In genomic region chr5:71740015-71740753, GRCh38 we compare ENCODE assay signal across 13 cellular contexts. TPM values are rescaled to one million over a fixed set of nuclear protein-coding genes. Genes with fewer than 3 reads are reported as not detected.
DNase-seq lines count a peak whose midpoint lies in the region; ATAC-seq and TF ChIP-seq lines count a peak whose summit lies in the region.
"Had no signal": no experiment of that assay in that cellular context is flagged by ENCODE, and none has a peak within 500 bp of the region (broad histone marks: within the 10 kb centered on the region; RNA-seq: fewer than 3 reads in every experiment).

No MANE protein-coding gene starts in this region.

- H3K4me1 Mint-ChIP-seq in activated CD8-positive, alpha-beta T cell treated with anti-CD3 and anti-CD28 coated beads, Interleukin-2, amount 10 ng/mL, durations not matched to agents 7 days and 5 days (ENCODE audit: low read depth): no peaks in the 10 kb centered on the region

- peaks cover 6% of the 10 kb centered on the region for H3K27me3 ChIP-seq in left ventricle myocardium inferior (ENCODE audit: low read depth)
- H3K27me3 ChIP-seq: thyroid gland had no signal

- TF ChIP-seq CTCF in VCaP (conservative IDR thresholded peaks at IDR 0.05) (no peak), left ventricle myocardium inferior (IDR thresholded peaks at IDR 0.05; ENCODE audit: borderline replicate concordance) (no peak)

- CTCF ChIA-PET in activated CD8-positive, alpha-beta T cell treated with anti-CD3 and anti-CD28 coated beads, Interleukin-2, amount 10 ng/mL, durations not matched to agents 7 days and 5 days (lab: Charles Lee): no interaction called here

- no peak overlapping the region for H3K4me3 Mint-ChIP-seq in activated CD8-positive, alpha-beta T cell treated with anti-CD3 and anti-CD28 coated beads, Interleukin-2, amount 10 ng/mL, durations not matched to agents 7 days and 5 days

- H3K9me3 Mint-ChIP-seq in activated CD8-positive, alpha-beta T cell treated with anti-CD3 and anti-CD28 coated beads, Interleukin-2, amount 10 ng/mL, durations not matched to agents 7 days and 5 days (ENCODE audit: insufficient read depth): no peaks in the 10 kb centered on the region

- POLR2A ChIA-PET in activated CD8-positive, alpha-beta T cell treated with anti-CD3 and anti-CD28 coated beads, Interleukin-2, amount 10 ng/mL, durations not matched to agents 7 days and 5 days (lab: Charles Lee): no interaction called here

- H3K4me3 ChIP-seq in left ventricle myocardium inferior: no peak overlapping the region
- H3K4me3 ChIP-seq: thyroid gland had no signal

- H3K27ac ChIP-seq in VCaP (peak overlapping the region; percentile 7; the same call in 1 of the 2 replicates), left ventricle myocardium inferior (replicated peaks) (no peak overlapping the region)
- H3K27ac ChIP-seq: thyroid gland had no signal

- no peaks in the 10 kb centered on the region for H3K4me1 ChIP-seq in left ventricle myocardium inferior

- H3K27me3 Mint-ChIP-seq in activated CD8-positive, alpha-beta T cell treated with anti-CD3 and anti-CD28 coated beads, Interleukin-2, amount 10 ng/mL, durations not matched to agents 7 days and 5 days (ENCODE audit: low read depth): peaks cover 11% of the 10 kb centered on the region

- H3K9me3 ChIP-seq in left ventricle myocardium inferior (replicated peaks): no peaks in the 10 kb centered on the region
- H3K9me3 ChIP-seq: thyroid gland had no signal

- intact Hi-C loops in left ventricle myocardium inferior (cut with micrococcal nuclease): no loop called here
- intact Hi-C loops in left ventricle myocardium superior (cut with micrococcal nuclease): no loop called here

- H3K36me3 Mint-ChIP-seq in activated CD8-positive, alpha-beta T cell treated with anti-CD3 and anti-CD28 coated beads, Interleukin-2, amount 10 ng/mL, durations not matched to agents 7 days and 5 days (ENCODE audit: low read depth): no peaks in the 10 kb centered on the region

- H3K36me3 ChIP-seq in left ventricle myocardium inferior: no peaks in the 10 kb centered on the region
- H3K36me3 ChIP-seq: thyroid gland had no signal

- ATAC-seq in GM18907 (IDR thresholded peaks at IDR 0.05; ENCODE audit: unreplicated experiment) (peak; percentile 94), GM21526 (IDR thresholded peaks at IDR 0.05; ENCODE audit: low FRiP score, unreplicated experiment) (peak; percentile 92), HG03045 (IDR thresholded peaks at IDR 0.05; ENCODE audit: unreplicated experiment) (peak; percentile 89), left ventricle myocardium superior (no peak)
- ATAC-seq in activated CD8-positive, alpha-beta T cell treated with anti-CD3 and anti-CD28 coated beads, Interleukin-2, amount 10 ng/mL, durations not matched to agents 7 days and 5 days: no peak

- no peak overlapping the region for H3K27ac Mint-ChIP-seq in activated CD8-positive, alpha-beta T cell treated with anti-CD3 and anti-CD28 coated beads, Interleukin-2, amount 10 ng/mL, durations not matched to agents 7 days and 5 days

- no peak for DNase-seq in left ventricle myocardium inferior
- DNase-seq in left ventricle myocardium superior: no peak
- DNase-seq in activated CD8-positive, alpha-beta T cell treated with anti-CD3 and anti-CD28 coated beads, Interleukin-2, amount 10 ng/mL, durations not matched to agents 7 days and 5 days: no peak
- no peak for DNase-seq in AG08395 (ENCODE audit: low spot score)
- DNase-seq: activated CD8-positive, alpha-beta memory T cell treated with anti-CD3 and anti-CD28 coated beads, Interleukin-2, amount 50 U/mL, for 48 hours; IMR-90; thyroid gland had no signal

RNA-seq across cellular contexts. Expression of gene CARTPT, which starts 21.1 kb away (rescaled TPM):
- total RNA-seq in left ventricle myocardium inferior (not detected), left ventricle myocardium superior (not detected)
- total RNA-seq in activated CD8-positive, alpha-beta T cell treated with anti-CD3 and anti-CD28 coated beads, Interleukin-2, amount 10 ng/mL, durations not matched to agents 7 days and 5 days: not detected
- total RNA-seq: astrocyte, endothelial cell of umbilical vein, IMR-90 had no signal

Comparison
In these comparisons a context has a peak if more than half of its experiments do, and no peak if none do; other contexts are left out.
1. ATAC-seq: peak in GM18907 (single experiment), GM21526 (single experiment) and HG03045 (single experiment); none in left ventricle myocardium superior (single experiment) and activated CD8-positive, alpha-beta T cell treated with anti-CD3 and anti-CD28 coated beads, Interleukin-2, amount 10 ng/mL, durations not matched to agents 7 days and 5 days (single experiment).